In the genomic region with DNA sequence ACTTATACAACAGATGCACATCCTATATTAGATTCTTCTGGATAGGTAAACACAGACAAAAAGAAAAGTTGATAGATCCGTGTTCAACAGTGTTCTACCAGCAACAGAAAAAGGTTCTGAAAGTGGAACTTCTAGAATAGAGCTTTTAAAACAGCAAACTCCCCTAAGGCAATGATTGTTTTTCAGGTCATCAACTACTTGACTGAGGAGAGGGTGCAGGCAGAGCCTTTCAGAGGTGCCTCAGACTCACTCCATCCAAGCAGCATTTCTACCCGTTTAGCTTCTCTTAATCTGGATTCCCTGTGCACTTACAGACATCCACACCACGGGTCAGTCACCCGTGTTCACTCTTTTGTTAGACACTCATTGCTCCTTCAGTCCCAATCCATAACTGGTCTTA, we compare ENCODE assay signal across 9 cellular contexts. TPM values are rescaled to one million over a fixed set of nuclear protein-coding genes. Genes with fewer than 3 reads are reported as not detected.
DNase-seq lines count a peak whose midpoint lies in the region; ATAC-seq and TF ChIP-seq lines count a peak whose summit lies in the region.
"Had no signal": no experiment of that assay in that cellular context is flagged by ENCODE, and none has a peak within 500 bp of the region (broad histone marks: within the 10 kb centered on the region; RNA-seq: fewer than 3 reads in every experiment).

No MANE protein-coding gene starts in this region.

- H3K4me3 ChIP-seq in esophagus muscularis mucosa (no peak overlapping the region), HAP-1 (no peak overlapping the region)

- intact Hi-C loops in esophagus muscularis mucosa (cut with DNase I): no loop called here

- 81% methylated on average over 4 of the region's 4 CpGs for WGBS in esophagus muscularis mucosa

- DNase-seq in esophagus muscularis mucosa (ENCODE audit: extremely low spot score) (peak; percentile 47), kidney glomerular epithelial cell (lab: John Stamatoyannopoulos, UW) (no peak), HAP-1 (ENCODE audit: low spot score in 2 of 2) (no peak), DMS153 (lab: John Stamatoyannopoulos, UW) (no peak)
- no peak for DNase-seq in stimulated activated CD4-positive, alpha-beta T cell treated with anti-CD3 and anti-CD28 coated beads, Interleukin-12 subunit alpha, Interleukin-12 subunit beta, amount 100 ng/mL, for 4 hours
- DNase-seq: NCI-H1105 treated with DMSO at 0.1 percent for 48 hours had no signal

- H3K4me1 ChIP-seq in esophagus muscularis mucosa: peaks cover 46 to 61% (median 50%) of the 10 kb centered on the region in 4 donors
- H3K4me1 ChIP-seq in HAP-1: peaks cover 7% of the 10 kb centered on the region

- no peak overlapping the region for H3K27ac ChIP-seq in esophagus muscularis mucosa (replicated peaks in 1 of 4)

- H3K27me3 ChIP-seq in esophagus muscularis mucosa (no peaks in the 10 kb centered on the region), HAP-1 (ENCODE audit: low read depth) (no peaks in the 10 kb centered on the region)

- TF ChIP-seq EP300 in esophagus muscularis mucosa (IDR thresholded peaks at IDR 0.05): no peak

- H3K36me3 ChIP-seq in esophagus muscularis mucosa: no peaks in the 10 kb centered on the region
- H3K36me3 ChIP-seq in HAP-1 (replicated peaks): no peaks in the 10 kb centered on the region

- no peak for TF ChIP-seq CTCF in esophagus muscularis mucosa (IDR thresholded peaks at IDR 0.05)

- ATAC-seq in GM18498 (IDR thresholded peaks at IDR 0.05; ENCODE audit: unreplicated experiment) (peak; percentile 63), GM21367 (IDR thresholded peaks at IDR 0.05; ENCODE audit: unreplicated experiment) (peak; percentile 41), HG03520 (IDR thresholded peaks at IDR 0.05; ENCODE audit: unreplicated experiment) (peak; percentile 54)

- in situ Hi-C loops in HAP-1 (cut with MboI; ENCODE audit: low sequenced_read_pairs): no loop called here

- no peak for TF ChIP-seq POLR2A in esophagus muscularis mucosa (IDR thresholded peaks at IDR 0.05; ENCODE audit: low read depth)

- H3K9me3 ChIP-seq in esophagus muscularis mucosa (no peaks in the 10 kb centered on the region), HAP-1 (no peaks in the 10 kb centered on the region)

RNA-seq across cellular contexts. Expression of a gene that starts 28.9 kb away (rescaled TPM):
- total RNA-seq in esophagus muscularis mucosa: 10 to 100 TPM; 37.8 to 65.8 (median 53.8) TPM
